26 cellular contexts compared by ENCODE assay signal in the genomic region with DNA sequence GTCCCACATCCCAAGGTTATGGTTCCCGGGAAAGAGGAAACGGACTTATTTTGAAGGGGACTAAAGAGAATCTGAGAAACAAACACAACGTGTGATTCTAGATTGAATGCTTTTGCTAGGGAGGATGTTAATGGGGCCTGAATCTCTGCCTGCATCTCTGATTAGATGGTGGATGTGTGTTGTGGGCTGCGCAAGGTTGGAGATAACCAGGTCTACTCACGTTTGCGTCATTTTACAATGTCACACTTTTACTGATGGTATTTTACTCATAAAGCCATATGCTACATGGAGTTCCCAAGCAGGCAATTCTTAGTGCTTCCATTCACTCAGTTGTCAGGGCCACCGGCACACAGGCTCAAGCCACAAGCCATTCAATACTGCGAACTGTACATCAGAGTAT. TPM values are rescaled to one million over a fixed set of nuclear protein-coding genes. Genes with fewer than 3 reads are reported as not detected.
DNase-seq lines count a peak whose midpoint lies in the region; ATAC-seq and TF ChIP-seq lines count a peak whose summit lies in the region.
"Had no signal": no experiment of that assay in that cellular context is flagged by ENCODE, and none has a peak within 500 bp of the region (broad histone marks: within the 10 kb centered on the region; RNA-seq: fewer than 3 reads in every experiment).

No MANE protein-coding gene starts in this region.

- no peak overlapping the region for H3K9ac ChIP-seq in Karpas-422 (ENCODE audit: low read length)
- H3K9ac ChIP-seq: GM23248 had no signal

- no peaks in the 10 kb centered on the region for H3K9me2 ChIP-seq in Karpas-422 (replicated peaks; ENCODE audit: insufficient read depth, low read length)

- H3K27ac ChIP-seq in naive thymus-derived CD4-positive, alpha-beta T cell (ENCODE audit: low read depth, low read length), result no peak overlapping the region
- H3K27ac ChIP-seq in osteoblast (ENCODE audit: low read depth, low read length) (no peak overlapping the region), Karpas-422 (ENCODE audit: low read length) (no peak overlapping the region)
- H3K27ac ChIP-seq: GM23248, RWPE1 had no signal

- no peaks in the 10 kb centered on the region for H3K36me3 ChIP-seq in naive thymus-derived CD4-positive, alpha-beta T cell (ENCODE audit: control insufficient read depth in 2 of 3, insufficient read depth in 3 of 3, low read length in 3 of 3)
- no peaks in the 10 kb centered on the region for H3K36me3 ChIP-seq in osteoblast (ENCODE audit: insufficient read depth, low read length)
- no peaks in the 10 kb centered on the region for H3K36me3 ChIP-seq in Karpas-422 (ENCODE audit: insufficient read depth, low read length)

- H3K27me3 Mint-ChIP-seq in activated CD8-positive, alpha-beta memory T cell treated with anti-CD3 and anti-CD28 coated beads, Interleukin-2, amount 10 ng/mL, durations not matched to agents 7 days and 5 days, result peaks cover 2% of the 10 kb centered on the region
- no peaks in the 10 kb centered on the region for H3K27me3 Mint-ChIP-seq in T-helper 17 cell
- peaks cover 0 to 5% (median 0%) of the 10 kb centered on the region in 5 donors for H3K27me3 Mint-ChIP-seq in naive thymus-derived CD4-positive, alpha-beta T cell

- no peak overlapping the region for H3K4me3 ChIP-seq in naive thymus-derived CD4-positive, alpha-beta T cell (ENCODE audit: low read length)
- H3K4me3 ChIP-seq in osteoblast (ENCODE audit: insufficient read depth, low read length) (no peak overlapping the region), Karpas-422 (ENCODE audit: low read length) (no peak overlapping the region)
- H3K4me3 ChIP-seq: GM12878, GM23248 had no signal

- peaks cover 42% of the 10 kb centered on the region for H3K4me1 Mint-ChIP-seq in activated CD8-positive, alpha-beta memory T cell treated with anti-CD3 and anti-CD28 coated beads, Interleukin-2, amount 10 ng/mL, durations not matched to agents 7 days and 5 days
- H3K4me1 Mint-ChIP-seq in T-helper 17 cell, result peaks cover 40% of the 10 kb centered on the region
- H3K4me1 Mint-ChIP-seq in naive thymus-derived CD4-positive, alpha-beta T cell, result peaks cover 9 to 33% (median 13%) of the 10 kb centered on the region in 7 donors

- H3K4me3 Mint-ChIP-seq in activated CD8-positive, alpha-beta memory T cell treated with anti-CD3 and anti-CD28 coated beads, Interleukin-2, amount 10 ng/mL, durations not matched to agents 7 days and 5 days, result no peak overlapping the region
- no peak overlapping the region for H3K4me3 Mint-ChIP-seq in T-helper 17 cell
- no peak overlapping the region for H3K4me3 Mint-ChIP-seq in naive thymus-derived CD4-positive, alpha-beta T cell
- H3K4me3 Mint-ChIP-seq: CD8-positive, alpha-beta T cell; H9 had no signal

- H3K4me2 ChIP-seq in osteoblast (ENCODE audit: insufficient read depth, low read length), result no peak overlapping the region
- no peak overlapping the region for H3K4me2 ChIP-seq in Karpas-422 (ENCODE audit: low read depth, low read length, poor library complexity, severe bottlenecking)

- peaks cover 12 to 13% of the 10 kb centered on the region in 2 donors for H3K4me1 ChIP-seq in naive thymus-derived CD4-positive, alpha-beta T cell (ENCODE audit: control insufficient read depth in 2 of 2, insufficient read depth in 2 of 2, low read length in 2 of 2)
- H3K4me1 ChIP-seq in osteoblast (ENCODE audit: insufficient read depth, low read length) (no peaks in the 10 kb centered on the region), Karpas-422 (ENCODE audit: low read length) (peaks cover 22% of the 10 kb centered on the region)
- H3K4me1 ChIP-seq: Caco-2 had no signal

- H2AFZ ChIP-seq in osteoblast (ENCODE audit: low read length), result no peak overlapping the region
- H2AFZ ChIP-seq in Karpas-422 (ENCODE audit: low read length), result no peak overlapping the region
- H2AFZ ChIP-seq: GM23248 had no signal

- TF ChIP-seq CTCF in osteoblast (IDR thresholded peaks at IDR 0.05; ENCODE audit: extremely low read depth, low read depth, low read length), result no peak

- intact Hi-C loops in naive thymus-derived CD4-positive, alpha-beta T cell (cut with micrococcal nuclease), result no loop called here

- ATAC-seq in activated CD8-positive, alpha-beta memory T cell treated with anti-CD3 and anti-CD28 coated beads, Interleukin-2, amount 10 ng/mL, durations not matched to agents 7 days and 5 days, result no peak
- no peak for ATAC-seq in T-helper 17 cell
- ATAC-seq in naive thymus-derived CD4-positive, alpha-beta T cell, result peak; percentile 42
- ATAC-seq: CD8-positive, alpha-beta T cell; GM12878 had no signal

- no peaks in the 10 kb centered on the region for H3K9me3 Mint-ChIP-seq in activated CD8-positive, alpha-beta memory T cell treated with anti-CD3 and anti-CD28 coated beads, Interleukin-2, amount 10 ng/mL, durations not matched to agents 7 days and 5 days (ENCODE audit: low read depth)
- peaks cover 0 to 3% (median 0%) of the 10 kb centered on the region in 11 donors for H3K9me3 Mint-ChIP-seq in naive thymus-derived CD4-positive, alpha-beta T cell
- H3K9me3 Mint-ChIP-seq: CD8-positive, alpha-beta T cell had no signal

- H3K27me3 ChIP-seq in naive thymus-derived CD4-positive, alpha-beta T cell (ENCODE audit: control insufficient read depth in 2 of 2, insufficient read depth in 2 of 2, low read length in 2 of 2), result no peaks in the 10 kb centered on the region
- H3K27me3 ChIP-seq in osteoblast (ENCODE audit: insufficient read depth, low read length) (no peaks in the 10 kb centered on the region), Karpas-422 (ENCODE audit: low read length) (no peaks in the 10 kb centered on the region)

- peaks cover 6% of the 10 kb centered on the region for H3K36me3 Mint-ChIP-seq in activated CD8-positive, alpha-beta memory T cell treated with anti-CD3 and anti-CD28 coated beads, Interleukin-2, amount 10 ng/mL, durations not matched to agents 7 days and 5 days
- no peaks in the 10 kb centered on the region for H3K36me3 Mint-ChIP-seq in T-helper 17 cell (ENCODE audit: low read depth)
- H3K36me3 Mint-ChIP-seq in naive thymus-derived CD4-positive, alpha-beta T cell, result no peaks in the 10 kb centered on the region
- H3K36me3 Mint-ChIP-seq: CD8-positive, alpha-beta T cell had no signal

- H3K79me2 ChIP-seq in osteoblast (ENCODE audit: insufficient read depth, low read length) (no peaks in the 10 kb centered on the region), Karpas-422 (ENCODE audit: low read length) (no peaks in the 10 kb centered on the region)

- CTCF ChIA-PET in activated CD8-positive, alpha-beta memory T cell treated with anti-CD3 and anti-CD28 coated beads, Interleukin-2, amount 10 ng/mL, durations not matched to agents 7 days and 5 days (lab: Charles Lee), result no interaction called here
- CTCF ChIA-PET in naive thymus-derived CD4-positive, alpha-beta T cell (lab: Charles Lee), result no interaction called here

- H4K20me1 ChIP-seq in osteoblast (ENCODE audit: insufficient read depth, low read length), result no peaks in the 10 kb centered on the region
- peaks cover 6% of the 10 kb centered on the region for H4K20me1 ChIP-seq in Karpas-422 (ENCODE audit: insufficient read depth, low read depth, low read length)

- peak; percentile 33 for DNase-seq in activated CD8-positive, alpha-beta memory T cell treated with anti-CD3 and anti-CD28 coated beads for 24 hours
- no peak for DNase-seq in activated CD8-positive, alpha-beta memory T cell treated with anti-CD3 and anti-CD28 coated beads, Interleukin-2, amount 10 ng/mL, durations not matched to agents 7 days and 5 days
- DNase-seq in T-helper 17 cell, result no peak
- DNase-seq in naive thymus-derived CD4-positive, alpha-beta T cell, result no peak
- no peak for DNase-seq in osteoblast (ENCODE audit: insufficient read length, low spot score, missing footprints)
- no peak for DNase-seq in Karpas-422
- no peak for DNase-seq in germinal center (ENCODE audit: low spot score)
- no peak for DNase-seq in SHP77 treated with DMSO at 0.1 percent for 48 hours (lab: John Stamatoyannopoulos, UW)
- DNase-seq: 8988T; ACHN; Caco-2; GM23248; H9; NCI-H1092 treated with DMSO at 0.1 percent for 48 hours; NCI-H146; NCI-H2029; NCI-H446; NCI-H774; NK-92 treated with Interleukin-12 subunit alpha and Interleukin-12 subunit beta, amount 100 ng/mL, for 24 hours; SHP77 had no signal

- POLR2A ChIA-PET in naive thymus-derived CD4-positive, alpha-beta T cell (lab: Charles Lee), result no interaction called here

- no peak overlapping the region for H3K27ac Mint-ChIP-seq in activated CD8-positive, alpha-beta memory T cell treated with anti-CD3 and anti-CD28 coated beads, Interleukin-2, amount 10 ng/mL, durations not matched to agents 7 days and 5 days
- peak overlapping the region; percentile 95 for H3K27ac Mint-ChIP-seq in T-helper 17 cell
- no peak overlapping the region for H3K27ac Mint-ChIP-seq in naive thymus-derived CD4-positive, alpha-beta T cell
- H3K27ac Mint-ChIP-seq: H9 had no signal

- no peaks in the 10 kb centered on the region for H3K9me3 ChIP-seq in T-helper 17 cell (ENCODE audit: control insufficient read depth, low read length, poor library complexity, severe bottlenecking)
- H3K9me3 ChIP-seq in naive thymus-derived CD4-positive, alpha-beta T cell (ENCODE audit: control insufficient read depth in 2 of 3, low read length in 3 of 3), result no peaks in the 10 kb centered on the region
- no peaks in the 10 kb centered on the region for H3K9me3 ChIP-seq in osteoblast (ENCODE audit: low read depth, low read length)
- no peaks in the 10 kb centered on the region for H3K9me3 ChIP-seq in Karpas-422 (ENCODE audit: low read length)
- H3K9me3 ChIP-seq: Caco-2 had no signal

RNA-seq across cellular contexts. Expression of gene CCR6, which starts 23.2 kb away (rescaled TPM):
- total RNA-seq in activated CD8-positive, alpha-beta memory T cell treated with anti-CD3 and anti-CD28 coated beads, Interleukin-2, amount 10 ng/mL, durations not matched to agents 7 days and 5 days, result 1 to 10 TPM; 8.7 to 9.1 TPM
- total RNA-seq in T-helper 17 cell, result 10 to 100 TPM; 57.4 to 60.5 TPM
- 1 to 10 TPM in 1 of 5 experiments, under 1 TPM in 3, not detected in 1; 0.15 to 4.1 (median 0.48) TPM for total RNA-seq in naive thymus-derived CD4-positive, alpha-beta T cell
- polyA plus RNA-seq in naive thymus-derived CD4-positive, alpha-beta T cell, result under 1 TPM; 0.38 to 0.93 TPM
- not detected in 2 replicates for total RNA-seq in osteoblast
- not detected in 2 replicates for total RNA-seq in Karpas-422 (2014; rRNA removed; shearing (Covaris generic); ENCODE audit: low replicate concordance)
- total RNA-seq: Caco-2, GM23248, H9 had no signal
- polyA plus RNA-seq: BJ, GM23248 had no signal

RNA-seq across cellular contexts. Expression of gene GPR31, which starts 58.1 kb away (rescaled TPM):
- not detected for total RNA-seq in activated CD8-positive, alpha-beta memory T cell treated with anti-CD3 and anti-CD28 coated beads, Interleukin-2, amount 10 ng/mL, durations not matched to agents 7 days and 5 days
- total RNA-seq in T-helper 17 cell, result not detected
- not detected for total RNA-seq in naive thymus-derived CD4-positive, alpha-beta T cell
- not detected for polyA plus RNA-seq in naive thymus-derived CD4-positive, alpha-beta T cell
- total RNA-seq in osteoblast, result not detected in 2 replicates
- not detected in 2 replicates for total RNA-seq in Karpas-422 (2014; rRNA removed; shearing (Covaris generic); ENCODE audit: low replicate concordance)
- total RNA-seq: Caco-2; CD8-positive, alpha-beta T cell; GM12878; GM23248; H9; HT-29; M059J had no signal
- polyA plus RNA-seq: BJ, GM12878, GM23248 had no signal

Comparison
In these comparisons a context has a peak if more than half of its experiments do, and no peak if none do; other contexts are left out.
1. RNA of gene CCR6, which starts 23.2 kb away (total RNA-seq): 57.4 to 60.5 TPM in T-helper 17 cell; 8.7 to 9.1 TPM in activated CD8-positive, alpha-beta memory T cell treated with anti-CD3 and anti-CD28 coated beads, Interleukin-2, amount 10 ng/mL, durations not matched to agents 7 days and 5 days, 0.15 to 4.1 TPM in naive thymus-derived CD4-positive, alpha-beta T cell, not detected in osteoblast and not detected in Karpas-422; every median in the first group is over 4 times any median in the second.